Comparison of ENCODE assay signal across 8 cellular contexts in genomic region chr3:117355566-117355965, GRCh38.
DNase-seq lines count a peak whose midpoint lies in the region; ATAC-seq, FAIRE-seq and TF ChIP-seq lines count a peak whose summit lies in the region.

No MANE protein-coding gene starts in this region.

- no peak overlapping the region for H3K9ac ChIP-seq in GM12878 (ENCODE audit: control insufficient read depth, insufficient read depth, low read length)

- no peaks in the 10 kb centered on the region for H3K36me3 ChIP-seq in GM12878 (ENCODE audit: control insufficient read depth in 2 of 2, insufficient read depth in 2 of 2, low read length in 1 of 2)
- H3K36me3 ChIP-seq in suprapubic skin = no peaks in the 10 kb centered on the region

- TF ChIP-seq EP300 in GM12878 (IDR thresholded peaks at IDR 0.05; ENCODE audit: borderline replicate concordance in 1 of 2, control insufficient read depth in 1 of 2, low read depth in 2 of 2, low read length in 2 of 2) (no peak), suprapubic skin (IDR thresholded peaks at IDR 0.05) (no peak)

- intact Hi-C loops in GM12878 (cut with micrococcal nuclease; ENCODE audit: unreplicated experiment) = loop anchor here (1.0 to 2.0 kb wide), 4 partner anchors 296 to 585 kb away; no protein-coding TSS in a partner anchor

- WGBS in GM12878 (ENCODE audit: insufficient coverage, insufficient replicate concordance, low lambda C conversion rate, missing lambda C conversion rate) = 46% methylated on average over 4 of the region's 4 CpGs
- WGBS in suprapubic skin = 68% methylated on average over 4 of the region's 4 CpGs

- no peaks in the 10 kb centered on the region for H3K9me3 ChIP-seq in GM12878 (replicated peaks; ENCODE audit: control insufficient read depth, insufficient read depth, low read length)
- H3K9me3 ChIP-seq in suprapubic skin = no peaks in the 10 kb centered on the region

- no peak overlapping the region for H3K4me3 Mint-ChIP-seq in nephron
- no peak overlapping the region for H3K4me3 Mint-ChIP-seq in activated T-cell treated with anti-CD3 and anti-CD28 coated beads, Interleukin-2, amount 50 U/mL, for 24 hours

- no peak overlapping the region for H3K4me2 ChIP-seq in GM12878 (ENCODE audit: control insufficient read depth, insufficient read depth)

- H3K27me3 Mint-ChIP-seq in nephron (ENCODE audit: low read depth) = no peaks in the 10 kb centered on the region
- no peaks in the 10 kb centered on the region for H3K27me3 Mint-ChIP-seq in activated T-cell treated with anti-CD3 and anti-CD28 coated beads, Interleukin-2, amount 50 U/mL, for 24 hours

- RAD21 ChIA-PET in GM12878 (lab: Charles Lee; ENCODE audit: unreplicated experiment) = no interaction called here

- H3K79me2 ChIP-seq in GM12878 (ENCODE audit: control insufficient read depth, insufficient read depth, low read length) = no peaks in the 10 kb centered on the region

- no TSS peak for BruUV-seq in GM12878 (replicated peaks; lab: Mats Ljungman, UMichigan)

- no peak for TF ChIP-seq POLR2A in GM12878 (IDR thresholded peaks at IDR 0.05; ENCODE audit: low read depth, low read length)
- no peak for TF ChIP-seq POLR2A in suprapubic skin (IDR thresholded peaks at IDR 0.05)

- no peaks in the 10 kb centered on the region for H4K20me1 ChIP-seq in GM12878 (ENCODE audit: control insufficient read depth, insufficient read depth)

- H3K4me3 ChIP-seq in GM12878 = no peak overlapping the region
- no peak overlapping the region for H3K4me3 ChIP-seq in suprapubic skin

- H2AFZ ChIP-seq in GM12878 (ENCODE audit: control insufficient read depth, low read depth, low read length) = no peak overlapping the region

- H3K4me1 ChIP-seq in GM12878 (ENCODE audit: control insufficient read depth, insufficient read depth, low read length) = no peaks in the 10 kb centered on the region
- no peaks in the 10 kb centered on the region for H3K4me1 ChIP-seq in suprapubic skin

- DNase-seq in Ammon's horn (ENCODE audit: low spot score) (peak; percentile 65), GM19238 (ENCODE audit: insufficient read length, low spot score) (peak; percentile 6), NCI-H1417 (lab: John Stamatoyannopoulos, UW) (peak; percentile 53 to 90 (median 65)), GM12878 (ENCODE audit: low read depth, low spot score) (no peak), SW480 (ENCODE audit: low spot score) (no peak), suprapubic skin (ENCODE audit: low spot score in 2 of 2) (no peak)
- no peak for DNase-seq in activated T-cell treated with anti-CD3 and anti-CD28 coated beads, Interleukin-2, amount 50 U/mL, for 24 hours

- TF ChIP-seq RAD21 in GM12878 (IDR thresholded peaks at IDR 0.05; ENCODE audit: insufficient read depth, low read depth, low read length) = peak; percentile 49

- H3K36me3 Mint-ChIP-seq in nephron (ENCODE audit: low read depth) = no peaks in the 10 kb centered on the region
- no peaks in the 10 kb centered on the region for H3K36me3 Mint-ChIP-seq in activated T-cell treated with anti-CD3 and anti-CD28 coated beads, Interleukin-2, amount 50 U/mL, for 24 hours (ENCODE audit: low read depth)

- no peaks in the 10 kb centered on the region for H3K4me1 Mint-ChIP-seq in nephron
- no peaks in the 10 kb centered on the region for H3K4me1 Mint-ChIP-seq in activated T-cell treated with anti-CD3 and anti-CD28 coated beads, Interleukin-2, amount 50 U/mL, for 24 hours (ENCODE audit: low read depth)

- no peak for FAIRE-seq in GM12878 (lab: Jason Lieb, UNC)

- peaks cover 8% of the 10 kb centered on the region for H3K9me3 Mint-ChIP-seq in nephron
- H3K9me3 Mint-ChIP-seq in activated T-cell treated with anti-CD3 and anti-CD28 coated beads, Interleukin-2, amount 50 U/mL, for 24 hours = peaks cover 14% of the 10 kb centered on the region

- H3K27ac ChIP-seq in GM12878 (ENCODE audit: control insufficient read depth, insufficient read depth) (no peak overlapping the region), suprapubic skin (no peak overlapping the region)

- peak; percentile 90 for ATAC-seq in GM12878

- SMC1A ChIA-PET in GM12878 (lab: Charles Lee; ENCODE audit: uncharacterized antibody, unreplicated experiment) = no interaction called here

- H3K27me3 ChIP-seq in GM12878 (replicated peaks in 1 of 2; ENCODE audit: control insufficient read depth in 2 of 2, insufficient read depth in 2 of 2, low read length in 1 of 2) = no peaks in the 10 kb centered on the region; a peak in 1 of 4 replicates
- no peaks in the 10 kb centered on the region for H3K27me3 ChIP-seq in suprapubic skin

- in situ Hi-C loops in GM12878 (cut with MboI) = loop anchor here (10.0 kb wide), 1 partner anchor 581 kb away; no protein-coding TSS in a partner anchor

- POLR2A ChIA-PET in GM12878 (lab: Charles Lee) = no interaction called here

- no peak overlapping the region for H3K27ac Mint-ChIP-seq in nephron
- H3K27ac Mint-ChIP-seq in activated T-cell treated with anti-CD3 and anti-CD28 coated beads, Interleukin-2, amount 50 U/mL, for 24 hours = no peak overlapping the region

- peak; percentile 27 to 60 (median 51); a peak in 3 of 6 replicates for TF ChIP-seq CTCF in GM12878 (IDR thresholded peaks at IDR 0.05 in 2 of 3, conservative IDR thresholded peaks at IDR 0.05 in 1 of 3; ENCODE audit: control insufficient read depth in 2 of 3, extremely low read depth in 1 of 3, insufficient read depth in 1 of 3, low read depth in 3 of 3, low read length in 3 of 3)
- peak; percentile 31 to 59 (median 44) for TF ChIP-seq CTCF in nephron (IDR thresholded peaks at IDR 0.05; ENCODE audit: unreplicated experiment in 3 of 3)
- no peak for TF ChIP-seq CTCF in suprapubic skin (IDR thresholded peaks at IDR 0.05)

- CTCF ChIA-PET in GM12878 (lab: Yijun Ruan, JAX) = no interaction called here

TF ChIP-seq in GM12878, 131 proteins besides CTCF, POLR2A, EP300 and RAD21:
- TF ChIP-seq CEBPB (IDR thresholded peaks at IDR 0.05; ENCODE audit: borderline replicate concordance in 1 of 2, low read depth in 2 of 2, low read length in 2 of 2) (no peak), RELB (IDR thresholded peaks at IDR 0.05; ENCODE audit: low read depth) (no peak), SMC3 (IDR thresholded peaks at IDR 0.05; ENCODE audit: borderline replicate concordance, low read length) (peak; percentile 63; the same call in 1 of the 2 replicates)

Comparison
In these comparisons a context has a peak if more than half of its experiments do, and no peak if none do; other contexts are left out.
1. DNase-seq: peak in Ammon's horn (single experiment), GM19238 (single experiment) and NCI-H1417 (3 of 3); none in GM12878 (single experiment), activated T-cell treated with anti-CD3 and anti-CD28 coated beads, Interleukin-2, amount 50 U/mL, for 24 hours (single experiment), SW480 (single experiment) and suprapubic skin (0 of 2).
2. CTCF ChIP-seq: peak in GM12878 (3 of 3) and nephron (3 of 3); none in suprapubic skin (0 of 2).